Comparison of ENCODE assay signal across 1 cellular context in the genomic region with DNA sequence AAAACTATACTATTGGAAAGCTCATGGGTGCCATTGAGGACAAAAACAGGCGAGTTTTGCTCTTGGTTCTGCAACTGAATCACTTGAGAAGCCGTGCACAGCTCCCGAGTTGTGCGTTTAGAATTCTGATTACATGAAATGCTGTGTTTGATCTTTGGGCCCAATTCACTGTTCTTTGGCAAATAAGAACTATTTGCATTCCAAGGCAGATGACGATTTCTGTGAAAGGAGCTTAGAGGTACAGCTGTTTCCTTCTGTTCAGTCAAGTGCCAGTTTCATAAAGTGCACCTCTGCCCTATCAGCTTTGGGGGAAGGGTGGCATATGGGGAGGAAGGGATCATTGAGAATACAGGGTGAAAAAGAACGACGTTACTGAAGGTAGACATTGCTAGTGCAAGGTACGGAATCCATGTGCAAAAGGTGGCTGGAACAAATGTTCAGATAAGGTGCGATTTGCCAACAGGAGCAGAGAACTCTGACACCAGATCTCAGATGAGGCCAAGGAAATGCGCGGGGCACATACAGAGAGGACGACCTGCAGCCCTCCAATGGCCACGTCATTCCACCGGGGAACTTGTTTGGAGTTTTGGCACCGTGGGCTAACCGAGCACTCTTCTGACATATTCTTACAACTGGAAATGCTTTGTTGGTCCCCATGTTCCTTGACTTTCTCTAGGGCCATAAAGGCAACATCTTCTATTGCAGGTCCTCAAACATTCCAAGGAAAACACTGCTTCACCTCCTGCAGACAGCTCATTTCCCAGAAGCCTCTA.
TF ChIP-seq lines count a peak whose summit lies in the region.

No MANE protein-coding gene starts in this region.

TF ChIP-seq in IMR-90, 13 proteins besides CTCF, POLR2A, EP300 and RAD21:
- TF ChIP-seq RFX5 (IDR thresholded peaks at IDR 0.05; ENCODE audit: low read depth, low read length) (no peak), FOS (IDR thresholded peaks at IDR 0.05; ENCODE audit: low read depth, low read length) (no peak)
TF ChIP-seq in IMR-90: peak in this region for 0.
